ENCODE assay signal across 8 cellular contexts in the genomic region with DNA sequence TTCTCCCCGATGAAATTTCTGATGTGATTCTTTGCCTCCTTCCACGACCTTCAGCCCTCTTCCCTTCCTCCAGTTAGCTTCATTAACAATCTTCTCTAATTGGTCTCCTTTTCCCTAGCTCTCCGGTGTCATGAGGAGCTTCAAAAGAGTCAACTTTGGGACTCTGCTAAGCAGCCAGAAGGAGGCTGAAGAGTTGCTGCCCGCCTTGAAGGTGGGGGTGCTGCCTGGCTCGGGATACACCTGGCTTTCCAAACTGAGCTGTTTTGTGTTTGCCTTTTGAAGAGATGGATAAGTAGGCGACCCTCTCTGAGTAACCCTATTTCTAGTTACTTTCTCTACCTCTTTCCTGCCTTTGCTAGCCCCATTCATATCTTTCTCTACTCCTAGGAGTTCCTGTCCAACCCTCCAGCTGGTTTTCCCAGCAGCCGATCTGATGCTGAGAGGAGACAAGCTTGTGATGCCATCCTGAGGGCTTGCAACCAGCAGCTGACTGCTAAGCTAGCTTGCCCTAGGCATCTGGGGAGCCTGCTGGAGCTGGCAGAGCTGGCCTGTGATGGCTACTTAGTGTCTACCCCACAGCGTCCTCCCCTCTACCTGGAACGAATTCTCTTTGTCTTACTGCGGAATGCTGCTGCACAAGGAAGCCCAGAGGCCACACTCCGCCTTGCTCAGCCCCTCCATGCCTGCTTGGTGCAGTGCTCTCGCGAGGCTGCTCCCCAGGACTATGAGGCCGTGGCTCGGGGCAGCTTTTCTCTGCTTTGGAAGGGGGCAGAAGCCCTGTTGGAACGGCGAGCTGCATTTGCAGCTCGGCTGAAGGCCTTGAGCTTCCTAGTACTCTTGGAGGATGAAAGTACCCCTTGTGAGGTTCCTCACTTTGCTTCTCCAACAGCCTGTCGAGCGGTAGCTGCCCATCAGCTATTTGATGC. TPM values are rescaled to one million over a fixed set of nuclear protein-coding genes. Genes with fewer than 3 reads are reported as not detected.
DNase-seq lines count a peak whose midpoint lies in the region; ATAC-seq, FAIRE-seq and TF ChIP-seq lines count a peak whose summit lies in the region.

No MANE protein-coding gene starts in this region.

- H3K9ac ChIP-seq in astrocyte (ENCODE audit: low read length) (peak overlapping the region; percentile 80), mesenchymal stem cell (ENCODE audit: low read length) (peak overlapping the region; percentile 84)

- H3K9me3 ChIP-seq in astrocyte (ENCODE audit: insufficient read depth, low read depth, low read length) (no peaks in the 10 kb centered on the region), mesenchymal stem cell (ENCODE audit: control insufficient read depth, low read length) (no peaks in the 10 kb centered on the region)

- H3K4ac ChIP-seq in mesenchymal stem cell (ENCODE audit: low read depth in 1 of 2, low read length in 2 of 2) = no peak overlapping the region

- no peak overlapping the region for H2BK120ac ChIP-seq in mesenchymal stem cell (ENCODE audit: low read depth, low read length)

- H3K4me3 ChIP-seq in AG09309 (ENCODE audit: control insufficient read depth, low read depth, low read length) (peak overlapping the region; percentile 82), astrocyte (ENCODE audit: insufficient read depth, low read depth, low read length) (peak overlapping the region; percentile 80), mesenchymal stem cell (ENCODE audit: insufficient read depth in 1 of 2, low read depth in 1 of 2, low read length in 2 of 2) (peak overlapping the region; percentile 84 to 90)

- H3K14ac ChIP-seq in mesenchymal stem cell (ENCODE audit: low read length in 2 of 2) = no peak overlapping the region

- WGBS in mesenchymal stem cell = 70% methylated on average over 19 of the region's 20 CpGs

- H3K9me3 Mint-ChIP-seq in astrocyte (ENCODE audit: unreplicated experiment) = no peaks in the 10 kb centered on the region

- H2BK15ac ChIP-seq in mesenchymal stem cell (ENCODE audit: low read depth, poor library complexity, severe bottlenecking) = no peak overlapping the region

- H3K36me3 ChIP-seq in astrocyte (ENCODE audit: insufficient read depth, low read length) = no peaks in the 10 kb centered on the region
- H3K36me3 ChIP-seq in mesenchymal stem cell (ENCODE audit: control insufficient read depth in 1 of 2, insufficient read depth in 2 of 2, low read depth in 1 of 2, low read length in 2 of 2) = no peaks in the 10 kb centered on the region

- peaks cover 3% of the 10 kb centered on the region for H3K4me1 Mint-ChIP-seq in astrocyte (ENCODE audit: low read depth, unreplicated experiment)

- no peak overlapping the region for H2AK5ac ChIP-seq in mesenchymal stem cell (ENCODE audit: low read length, severe bottlenecking)

- H3K4me3 Mint-ChIP-seq in astrocyte (ENCODE audit: unreplicated experiment) = peak overlapping the region; percentile 91

- peak overlapping the region; percentile 69 for H3K27ac Mint-ChIP-seq in astrocyte (ENCODE audit: unreplicated experiment)

- H3K4me2 ChIP-seq in astrocyte (ENCODE audit: low read length) (peak overlapping the region; percentile 84), mesenchymal stem cell (ENCODE audit: low read length, poor library complexity, severe bottlenecking) (peak overlapping the region; percentile 97)

- no peak overlapping the region for H2BK12ac ChIP-seq in mesenchymal stem cell (ENCODE audit: low read length in 2 of 2)

- H3K27ac ChIP-seq in astrocyte (ENCODE audit: low read depth, low read length) (peak overlapping the region; percentile 67), mesenchymal stem cell (ENCODE audit: low read length, poor library complexity, severe bottlenecking) (no peak overlapping the region)

- H3K79me2 ChIP-seq in astrocyte (ENCODE audit: insufficient read depth, low read length) = peaks cover 31% of the 10 kb centered on the region

- TF ChIP-seq CTCF in AG09309 (IDR thresholded peaks at IDR 0.05; ENCODE audit: control insufficient read depth, insufficient read depth, low read depth, low read length, missing control alignments) = no peak
- TF ChIP-seq CTCF in astrocyte (IDR thresholded peaks at IDR 0.05; ENCODE audit: insufficient read depth, low read depth, low read length) = no peak

- no peak overlapping the region for H4K91ac ChIP-seq in mesenchymal stem cell (ENCODE audit: low read length)

- no peak for DNase-seq in AG09309 (ENCODE audit: low read depth)
- no peak for DNase-seq in astrocyte (ENCODE audit: low read depth)
- DNase-seq in mesenchymal stem cell = peak; percentile 18
- no peak for DNase-seq in RCC 7860 (ENCODE audit: low spot score)
- no peak for DNase-seq in hippocampal formation (lab: John Stamatoyannopoulos, UW)

- no peak overlapping the region for H4K8ac ChIP-seq in mesenchymal stem cell (ENCODE audit: low read length)

- no peak overlapping the region for H3K23ac ChIP-seq in mesenchymal stem cell (ENCODE audit: low read length in 2 of 2)

- H3K4me1 ChIP-seq in astrocyte (ENCODE audit: insufficient read depth, low read length) = peaks cover 9% of the 10 kb centered on the region
- peaks cover 12% of the 10 kb centered on the region for H3K4me1 ChIP-seq in mesenchymal stem cell (ENCODE audit: control insufficient read depth, insufficient read depth, low read depth, low read length)

- FAIRE-seq in astrocyte (lab: Jason Lieb, UNC) (no peak), RCC 7860 (lab: Jason Lieb, UNC) (no peak)

- H3K27me3 ChIP-seq in astrocyte (ENCODE audit: insufficient read depth, low read length) = no peaks in the 10 kb centered on the region
- H3K27me3 ChIP-seq in mesenchymal stem cell (ENCODE audit: control insufficient read depth in 1 of 2, insufficient read depth in 1 of 2, low read length in 2 of 2) = no peaks in the 10 kb centered on the region

- peaks cover 25% of the 10 kb centered on the region for H3K79me1 ChIP-seq in mesenchymal stem cell (replicated peaks; ENCODE audit: low read length, poor library complexity, severe bottlenecking)

- H3K27me3 Mint-ChIP-seq in astrocyte (ENCODE audit: low read depth, unreplicated experiment) = peaks cover 6% of the 10 kb centered on the region

- no peak overlapping the region for H2BK5ac ChIP-seq in mesenchymal stem cell (ENCODE audit: low read depth, low read length, poor library complexity, severe bottlenecking)

- H2AFZ ChIP-seq in astrocyte (ENCODE audit: low read depth, low read length) (peak overlapping the region; percentile 89), mesenchymal stem cell (ENCODE audit: low read depth, low read length) (peak overlapping the region; percentile 43)

- H4K20me1 ChIP-seq in astrocyte (ENCODE audit: insufficient read depth, low read length) = no peaks in the 10 kb centered on the region

- peak; percentile 4 for ATAC-seq in HG02642 (IDR thresholded peaks at IDR 0.05; ENCODE audit: poor library complexity, unreplicated experiment)
- no peak for ATAC-seq in GM18861 (IDR thresholded peaks at IDR 0.05; ENCODE audit: unreplicated experiment)
- no peak for ATAC-seq in HG02678 (IDR thresholded peaks at IDR 0.05; ENCODE audit: unreplicated experiment)

- H3K18ac ChIP-seq in mesenchymal stem cell (ENCODE audit: low read depth in 1 of 2, low read length in 2 of 2) = no peak overlapping the region

- peaks cover 6% of the 10 kb centered on the region for H3K36me3 Mint-ChIP-seq in astrocyte (ENCODE audit: low read depth, unreplicated experiment)

RNA-seq across cellular contexts. Expression of a gene that starts 0.8 kb away (rescaled TPM):
- total RNA-seq in astrocyte = 1.2 and 2.0 TPM in 2 replicates
- polyA plus RNA-seq in mesenchymal stem cell (2013, experiment 1 of 2) = 1.2 TPM
- polyA plus RNA-seq in mesenchymal stem cell (2013, experiment 2 of 2) = 1.2 TPM

RNA-seq across cellular contexts. Expression of a gene that starts 26.4 kb away (rescaled TPM):
- total RNA-seq in astrocyte = 279 and 281 TPM in 2 replicates
- polyA plus RNA-seq in mesenchymal stem cell (2013, experiment 1 of 2) = 447 TPM
- 458 TPM for polyA plus RNA-seq in mesenchymal stem cell (2013, experiment 2 of 2)

RNA-seq across cellular contexts. Expression of a gene that starts 30.6 kb away (rescaled TPM):
- 37.8 and 40.9 TPM in 2 replicates for total RNA-seq in astrocyte
- 78.3 TPM for polyA plus RNA-seq in mesenchymal stem cell (2013, experiment 1 of 2)
- polyA plus RNA-seq in mesenchymal stem cell (2013, experiment 2 of 2) = 77.9 TPM

RNA-seq across cellular contexts. Expression of a gene that starts 36.9 kb away (rescaled TPM):
- total RNA-seq in astrocyte = 10.1 and 11.7 TPM in 2 replicates
- 20.0 TPM for polyA plus RNA-seq in mesenchymal stem cell (2013, experiment 1 of 2)
- 20.3 TPM for polyA plus RNA-seq in mesenchymal stem cell (2013, experiment 2 of 2)

RNA-seq across cellular contexts. Expression of a gene that starts 52.5 kb away (rescaled TPM):
- 40.8 and 44.4 TPM in 2 replicates for total RNA-seq in astrocyte
- 33.4 TPM for polyA plus RNA-seq in mesenchymal stem cell (2013, experiment 1 of 2)
- 32.3 TPM for polyA plus RNA-seq in mesenchymal stem cell (2013, experiment 2 of 2)
